In genomic region chr17:40486513-40487370, GRCh38 we compare ENCODE assay signal across 9 cellular contexts. TPM values are rescaled to one million over a fixed set of nuclear protein-coding genes. Genes with fewer than 3 reads are reported as not detected.
DNase-seq lines count a peak whose midpoint lies in the region; TF ChIP-seq lines count a peak whose summit lies in the region.
"Had no signal": no experiment of that assay in that cellular context is flagged by ENCODE, and none has a peak within 500 bp of the region (broad histone marks: within the 10 kb centered on the region; RNA-seq: fewer than 3 reads in every experiment).

No MANE protein-coding gene starts in this region.

- H3K79me2 ChIP-seq in Karpas-422 (ENCODE audit: low read length) = no peaks in the 10 kb centered on the region

- no peaks in the 10 kb centered on the region for H3K36me3 Mint-ChIP-seq in chondrocyte (ENCODE audit: low read depth)
- H3K36me3 Mint-ChIP-seq in osteocyte (ENCODE audit: unreplicated experiment) = no peaks in the 10 kb centered on the region

- no peak for TF ChIP-seq CTCF in chondrocyte (IDR thresholded peaks at IDR 0.05)
- TF ChIP-seq CTCF in osteocyte (IDR thresholded peaks at IDR 0.05) = no peak

- H3K27ac Mint-ChIP-seq in chondrocyte (ENCODE audit: unreplicated experiment) (peak overlapping the region; percentile 95), osteocyte (ENCODE audit: unreplicated experiment) (peak overlapping the region; percentile 96)

- no peaks in the 10 kb centered on the region for H3K27me3 Mint-ChIP-seq in chondrocyte (ENCODE audit: low read depth)
- H3K27me3 Mint-ChIP-seq in osteocyte (ENCODE audit: unreplicated experiment) = no peaks in the 10 kb centered on the region

- H4K20me1 ChIP-seq in Karpas-422 (ENCODE audit: insufficient read depth, low read depth, low read length) = no peaks in the 10 kb centered on the region; the same call in 1 of the 2 replicates

- no peaks in the 10 kb centered on the region for H3K36me3 ChIP-seq in Karpas-422 (ENCODE audit: insufficient read depth, low read length)

- H3K9ac ChIP-seq in Karpas-422 (ENCODE audit: low read length) = no peak overlapping the region

- H3K9me3 ChIP-seq in Karpas-422 (ENCODE audit: low read length) = no peaks in the 10 kb centered on the region

- H3K4me2 ChIP-seq in Karpas-422 (ENCODE audit: low read depth, low read length, poor library complexity, severe bottlenecking) = no peak overlapping the region

- H3K4me1 Mint-ChIP-seq in chondrocyte (ENCODE audit: low read depth) = peaks cover 53% of the 10 kb centered on the region
- H3K4me1 Mint-ChIP-seq in osteocyte (ENCODE audit: unreplicated experiment) = peaks cover 75% of the 10 kb centered on the region

- H3K9me3 Mint-ChIP-seq in chondrocyte (ENCODE audit: low read depth) = no peaks in the 10 kb centered on the region
- no peaks in the 10 kb centered on the region for H3K9me3 Mint-ChIP-seq in osteocyte (ENCODE audit: unreplicated experiment)

- no peak overlapping the region for H3K4me3 Mint-ChIP-seq in chondrocyte (ENCODE audit: unreplicated experiment)
- H3K4me3 Mint-ChIP-seq in osteocyte (ENCODE audit: unreplicated experiment) = no peak overlapping the region

- H3K27ac ChIP-seq in Karpas-422 (ENCODE audit: low read length) = no peak overlapping the region

- H3K4me1 ChIP-seq in Karpas-422 (ENCODE audit: low read length) = peaks cover 6% of the 10 kb centered on the region

- peak; percentile 11 for DNase-seq in COLO829 (ENCODE audit: low spot score)
- DNase-seq in M059J (ENCODE audit: low read depth) = peak; percentile 75
- DNase-seq in chondrocyte (ENCODE audit: low spot score) = no peak
- DNase-seq in osteocyte (ENCODE audit: extremely low spot score, unreplicated experiment) = no peak
- no peak for DNase-seq in anterior cingulate cortex (lab: John Stamatoyannopoulos, UW)
- no peak for DNase-seq in activated effector memory CD4-positive, alpha-beta T cell treated with Interleukin-2 at 50 U/mL for 16 hours
- DNase-seq in Karpas-422 = no peak
- no peak for DNase-seq in putamen (ENCODE audit: low spot score)
- DNase-seq: activated CD8-positive, alpha-beta memory T cell treated with anti-CD3 and anti-CD28 coated beads for 24 hours had no signal

- no peak overlapping the region for H3K4me3 ChIP-seq in Karpas-422 (ENCODE audit: low read length)

- H3K27me3 ChIP-seq in Karpas-422 (ENCODE audit: low read length) = no peaks in the 10 kb centered on the region

- no peak overlapping the region for H2AFZ ChIP-seq in Karpas-422 (ENCODE audit: low read length)

- no peaks in the 10 kb centered on the region for H3K9me2 ChIP-seq in Karpas-422 (replicated peaks; ENCODE audit: insufficient read depth, low read length)

RNA-seq across cellular contexts. Expression of gene TNS4, which starts 14.7 kb away (rescaled TPM):
- total RNA-seq in M059J (2014; rRNA removed; shearing (Covaris generic)) = 0.10 TPM in 1 of 2 replicates, not detected in the other
- total RNA-seq in chondrocyte (0.39 TPM in 1 of 3 replicates, not detected in the others), osteocyte (0.21 and 0.73 TPM in 2 replicates)
- not detected in 2 replicates for total RNA-seq in Karpas-422 (2014; rRNA removed; shearing (Covaris generic); ENCODE audit: low replicate concordance)

RNA-seq across cellular contexts. Expression of gene IGFBP4, which starts 43.5 kb away (rescaled TPM):
- total RNA-seq in M059J (2014; rRNA removed; shearing (Covaris generic)) = 6.5 and 10.1 TPM in 2 replicates
- total RNA-seq in chondrocyte (351 to 496 TPM (median 486 TPM) in 3 replicates), osteocyte (2,074 and 2,132 TPM in 2 replicates)
- not detected in 2 replicates for total RNA-seq in Karpas-422 (2014; rRNA removed; shearing (Covaris generic); ENCODE audit: low replicate concordance)

Comparison
In these comparisons a context has a peak if more than half of its experiments do, and no peak if none do; other contexts are left out.
1. DNase-seq: peak in COLO829 (single experiment) and M059J (single experiment); none in chondrocyte (single experiment), osteocyte (single experiment), anterior cingulate cortex (0 of 58), activated effector memory CD4-positive, alpha-beta T cell treated with Interleukin-2 at 50 U/mL for 16 hours (single experiment), Karpas-422 (single experiment) and putamen (single experiment).
2. RNA of gene IGFBP4, which starts 43.5 kb away (total RNA-seq): 2,074 to 2,132 TPM in osteocyte and 351 to 496 TPM in chondrocyte; 6.5 to 10.1 TPM in M059J and not detected in Karpas-422; every median in the first group is over 10 times any median in the second.